ENCODE assay signal across 9 cellular contexts in the genomic region with DNA sequence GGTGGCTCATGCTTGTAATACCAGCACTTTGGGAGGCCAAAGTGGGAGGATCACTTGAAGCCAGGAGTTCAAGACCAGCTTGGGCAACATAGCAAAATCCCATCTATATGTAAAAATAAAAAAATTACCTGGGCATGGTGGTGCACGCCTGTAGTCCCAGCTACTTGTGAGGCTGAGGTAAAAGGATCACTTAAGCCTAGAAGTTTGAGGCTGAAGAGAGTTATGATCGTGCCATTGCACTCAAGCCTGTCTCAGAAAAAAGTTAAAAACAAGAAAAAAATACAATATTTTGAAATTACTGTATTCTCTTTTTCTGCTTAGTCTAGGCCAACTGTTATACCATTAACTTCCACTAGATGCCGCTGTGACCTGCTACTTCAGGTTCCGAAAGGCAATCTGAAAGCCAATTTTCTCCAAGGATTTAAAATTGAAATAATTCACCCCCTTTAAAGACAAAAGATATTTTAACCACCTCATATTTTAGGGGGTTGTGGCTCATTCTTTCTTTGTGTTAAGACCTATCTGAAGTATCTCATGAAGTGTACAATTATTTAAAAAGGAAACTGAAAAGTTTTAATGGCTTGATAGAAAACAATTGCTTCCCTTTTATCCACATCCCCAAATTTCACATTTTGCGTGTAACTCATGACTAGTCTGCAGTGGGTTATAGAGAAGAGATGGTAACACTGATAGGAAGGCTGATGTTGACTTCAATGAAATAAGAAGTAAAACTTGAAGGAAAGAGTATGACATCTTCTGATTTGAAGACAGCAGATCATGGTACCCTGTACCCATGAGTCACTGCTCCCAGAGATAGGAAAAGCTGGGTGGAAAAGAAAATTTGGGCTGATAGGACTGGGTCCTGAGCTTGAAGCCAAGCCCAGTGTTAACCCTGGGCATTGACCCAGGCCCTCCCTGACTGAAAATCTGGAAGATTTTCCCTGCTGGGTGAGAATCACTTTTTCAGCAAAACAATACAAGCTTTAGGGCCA. TPM values are rescaled to one million over a fixed set of nuclear protein-coding genes. Genes with fewer than 3 reads are reported as not detected.
DNase-seq lines count a peak whose midpoint lies in the region; ATAC-seq and TF ChIP-seq lines count a peak whose summit lies in the region.
"Had no signal": no experiment of that assay in that cellular context is flagged by ENCODE, and none has a peak within 500 bp of the region (broad histone marks: within the 10 kb centered on the region; RNA-seq: fewer than 3 reads in every experiment).

No MANE protein-coding gene starts in this region.

- H3K36me3 Mint-ChIP-seq in natural killer cell: no peaks in the 10 kb centered on the region
- no peaks in the 10 kb centered on the region for H3K36me3 Mint-ChIP-seq in natural killer cell treated with Interleukin-12 subunit alpha and Interleukin-12 subunit beta and Interleukin-15 and Interleukin-18, amount 100 ng/mL, for 72 hours
- H3K36me3 Mint-ChIP-seq in activated CD4-positive, alpha-beta T cell treated with anti-CD3 and anti-CD28 coated beads, Interleukin-2, amount 10 ng/mL, durations not matched to agents 7 days and 5 days (ENCODE audit: low read depth): no peaks in the 10 kb centered on the region

- H3K27ac Mint-ChIP-seq in natural killer cell: no peak overlapping the region
- H3K27ac Mint-ChIP-seq in natural killer cell treated with Interleukin-12 subunit alpha and Interleukin-12 subunit beta and Interleukin-15 and Interleukin-18, amount 100 ng/mL, for 72 hours: no peak overlapping the region
- no peak overlapping the region for H3K27ac Mint-ChIP-seq in activated CD4-positive, alpha-beta T cell treated with anti-CD3 and anti-CD28 coated beads, Interleukin-2, amount 10 ng/mL, durations not matched to agents 7 days and 5 days

- POLR2A ChIA-PET in activated CD4-positive, alpha-beta T cell treated with anti-CD3 and anti-CD28 coated beads, Interleukin-2, amount 10 ng/mL, durations not matched to agents 7 days and 5 days (lab: Charles Lee): no interaction called here

- no peak overlapping the region for H3K9ac ChIP-seq in parathyroid adenoma

- H3K4me1 Mint-ChIP-seq in natural killer cell: peaks cover 25 to 31% of the 10 kb centered on the region in 2 donors
- peaks cover 4 to 18% of the 10 kb centered on the region in 2 donors for H3K4me1 Mint-ChIP-seq in natural killer cell treated with Interleukin-12 subunit alpha and Interleukin-12 subunit beta and Interleukin-15 and Interleukin-18, amount 100 ng/mL, for 72 hours (ENCODE audit: low read depth in 2 of 2)
- no peaks in the 10 kb centered on the region for H3K4me1 Mint-ChIP-seq in activated CD4-positive, alpha-beta T cell treated with anti-CD3 and anti-CD28 coated beads, Interleukin-2, amount 10 ng/mL, durations not matched to agents 7 days and 5 days

- H3K36me3 ChIP-seq in parathyroid adenoma (ENCODE audit: control insufficient read depth, insufficient read depth, low read length): no peaks in the 10 kb centered on the region

- intact Hi-C loops in natural killer cell (cut with micrococcal nuclease): loop anchor here (1.0 to 5.0 kb wide), 2 partner anchors 83 to 423 kb away; no protein-coding TSS in a partner anchor

- H3K4me1 ChIP-seq in parathyroid adenoma: peaks cover 8% of the 10 kb centered on the region

- no peak overlapping the region for H3K4me2 ChIP-seq in parathyroid adenoma (ENCODE audit: low read length)

- no peaks in the 10 kb centered on the region for H3K9me3 Mint-ChIP-seq in natural killer cell
- no peaks in the 10 kb centered on the region for H3K9me3 Mint-ChIP-seq in natural killer cell treated with Interleukin-12 subunit alpha and Interleukin-12 subunit beta and Interleukin-15 and Interleukin-18, amount 100 ng/mL, for 72 hours
- H3K9me3 Mint-ChIP-seq in activated CD4-positive, alpha-beta T cell treated with anti-CD3 and anti-CD28 coated beads, Interleukin-2, amount 10 ng/mL, durations not matched to agents 7 days and 5 days: no peaks in the 10 kb centered on the region

- H3K4me3 Mint-ChIP-seq in natural killer cell: no peak overlapping the region
- no peak overlapping the region for H3K4me3 Mint-ChIP-seq in natural killer cell treated with Interleukin-12 subunit alpha and Interleukin-12 subunit beta and Interleukin-15 and Interleukin-18, amount 100 ng/mL, for 72 hours
- no peak overlapping the region for H3K4me3 Mint-ChIP-seq in activated CD4-positive, alpha-beta T cell treated with anti-CD3 and anti-CD28 coated beads, Interleukin-2, amount 10 ng/mL, durations not matched to agents 7 days and 5 days

- no peak overlapping the region for H3K4me3 ChIP-seq in fibroblast of the aortic adventitia (ENCODE audit: low read depth, low read length)
- no peak overlapping the region for H3K4me3 ChIP-seq in parathyroid adenoma (ENCODE audit: low read depth, low read length)

- peak overlapping the region; percentile 28 for H2AFZ ChIP-seq in parathyroid adenoma

- no peaks in the 10 kb centered on the region for H3K27me3 ChIP-seq in parathyroid adenoma (ENCODE audit: control insufficient read depth, insufficient read depth, low read length)

- H3K79me2 ChIP-seq in parathyroid adenoma: no peaks in the 10 kb centered on the region

- no peaks in the 10 kb centered on the region for H3K27me3 Mint-ChIP-seq in natural killer cell (ENCODE audit: low read depth in 2 of 2)
- H3K27me3 Mint-ChIP-seq in natural killer cell treated with Interleukin-12 subunit alpha and Interleukin-12 subunit beta and Interleukin-15 and Interleukin-18, amount 100 ng/mL, for 72 hours: no peaks in the 10 kb centered on the region
- H3K27me3 Mint-ChIP-seq in activated CD4-positive, alpha-beta T cell treated with anti-CD3 and anti-CD28 coated beads, Interleukin-2, amount 10 ng/mL, durations not matched to agents 7 days and 5 days: peaks cover 4% of the 10 kb centered on the region

- CTCF ChIA-PET in activated CD4-positive, alpha-beta T cell treated with anti-CD3 and anti-CD28 coated beads, Interleukin-2, amount 10 ng/mL, durations not matched to agents 7 days and 5 days (lab: Charles Lee): interaction anchor here (0.6 to 1.1 kb wide), 2 partner anchors 61 to 126 kb away, joined by 3 read pairs; no protein-coding TSS in a partner anchor

- TF ChIP-seq CTCF in natural killer cell (IDR thresholded peaks at IDR 0.05): peak; percentile 92
- TF ChIP-seq CTCF in fibroblast of the aortic adventitia (IDR thresholded peaks at IDR 0.05; ENCODE audit: insufficient read depth, low read length): peak; percentile 79
- peak; percentile 77 for TF ChIP-seq CTCF in parathyroid adenoma (IDR thresholded peaks at IDR 0.05)

- no peaks in the 10 kb centered on the region for H3K9me3 ChIP-seq in parathyroid adenoma (ENCODE audit: control insufficient read depth, low read length)

- DNase-seq in natural killer cell: no peak
- DNase-seq in natural killer cell treated with Interleukin-12 subunit alpha and Interleukin-12 subunit beta and Interleukin-15 and Interleukin-18, amount 100 ng/mL, for 72 hours (ENCODE audit: low spot score): no peak
- peak; percentile 39 for DNase-seq in NCI-H1105 (lab: John Stamatoyannopoulos, UW)
- peak; percentile 61 for DNase-seq in activated CD4-positive, alpha-beta T cell treated with anti-CD3 and anti-CD28 coated beads, Interleukin-2, amount 10 ng/mL, durations not matched to agents 7 days and 5 days
- DNase-seq in fibroblast of the aortic adventitia (ENCODE audit: low read depth): peak; percentile 86

- no peak overlapping the region for H3K27ac ChIP-seq in parathyroid adenoma
- H3K27ac ChIP-seq: epithelial cell of prostate had no signal

- ATAC-seq in natural killer cell: peak; percentile 46 to 60 (median 54)
- no peak for ATAC-seq in natural killer cell treated with Interleukin-12 subunit alpha and Interleukin-12 subunit beta and Interleukin-15 and Interleukin-18, amount 100 ng/mL, for 72 hours
- ATAC-seq in GM19351 (IDR thresholded peaks at IDR 0.05; ENCODE audit: unreplicated experiment): no peak
- no peak for ATAC-seq in HG03378 (IDR thresholded peaks at IDR 0.05; ENCODE audit: unreplicated experiment)

RNA-seq across cellular contexts. Expression of a gene that starts 24.4 kb away (rescaled TPM):
- total RNA-seq in natural killer cell (not detected), fibroblast of the aortic adventitia (ENCODE audit: low replicate concordance) (0.27 and 0.57 TPM in 2 replicates)
- not detected for total RNA-seq in natural killer cell treated with Interleukin-12 subunit alpha and Interleukin-12 subunit beta and Interleukin-15 and Interleukin-18, amount 100 ng/mL, for 72 hours
- total RNA-seq in activated CD4-positive, alpha-beta T cell treated with anti-CD3 and anti-CD28 coated beads, Interleukin-2, amount 10 ng/mL, durations not matched to agents 7 days and 5 days: not detected

Comparison
In these comparisons a context has a peak if more than half of its experiments do, and no peak if none do; other contexts are left out.
1. ATAC-seq: peak in natural killer cell (3 of 3); none in natural killer cell treated with Interleukin-12 subunit alpha and Interleukin-12 subunit beta and Interleukin-15 and Interleukin-18, amount 100 ng/mL, for 72 hours (0 of 2), GM19351 (single experiment) and HG03378 (single experiment).
2. DNase-seq: peak in NCI-H1105 (single experiment), activated CD4-positive, alpha-beta T cell treated with anti-CD3 and anti-CD28 coated beads, Interleukin-2, amount 10 ng/mL, durations not matched to agents 7 days and 5 days (single experiment) and fibroblast of the aortic adventitia (single experiment); none in natural killer cell (single experiment) and natural killer cell treated with Interleukin-12 subunit alpha and Interleukin-12 subunit beta and Interleukin-15 and Interleukin-18, amount 100 ng/mL, for 72 hours (single experiment).
3. Peak in every context shown above with its lines, with median percentiles within 50 percentile points of each other: CTCF ChIP-seq.